17 cellular contexts compared by ENCODE assay signal in the genomic region with DNA sequence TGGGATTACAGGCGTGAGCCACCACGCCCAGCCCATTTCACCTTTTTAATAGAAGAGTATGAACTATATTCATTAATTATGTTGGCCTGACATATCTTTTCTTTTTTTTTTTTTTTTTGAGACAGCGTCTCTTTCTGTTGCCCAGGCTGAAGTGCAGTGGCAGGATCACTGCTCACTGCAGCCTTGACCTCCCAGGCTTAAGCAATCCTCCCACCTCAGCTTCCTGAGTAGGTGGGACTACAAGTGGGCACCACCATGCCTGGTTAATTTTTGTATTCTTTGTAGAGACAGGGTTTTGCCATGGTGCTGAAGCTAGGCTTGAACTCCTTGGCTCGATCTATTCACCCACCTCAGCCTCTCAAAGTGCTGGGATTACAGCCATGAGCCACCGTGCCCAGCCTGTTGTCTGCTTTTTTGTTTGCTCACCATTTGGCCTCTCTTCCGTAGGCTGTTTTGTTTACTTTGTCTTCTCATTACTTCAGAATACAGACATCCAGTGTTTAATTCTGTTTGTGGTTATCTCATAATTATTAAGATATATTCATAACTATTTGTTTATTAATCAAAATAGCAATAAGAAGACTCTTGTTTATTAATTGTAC. TPM values are rescaled to one million over a fixed set of nuclear protein-coding genes. Genes with fewer than 3 reads are reported as not detected.
"Had no signal": no experiment of that assay in that cellular context is flagged by ENCODE, and none has a peak within 500 bp of the region (broad histone marks: within the 10 kb centered on the region; RNA-seq: fewer than 3 reads in every experiment).

No MANE protein-coding gene starts in this region.

- DNase-seq: effector memory CD4-positive, alpha-beta T cell; heart left ventricle; hippocampal formation; left colon; mammary epithelial cell; naive thymus-derived CD4-positive, alpha-beta T cell; small intestine; stimulated activated CD4-positive, alpha-beta T cell treated with anti-CD3 and anti-CD28 coated beads, Interleukin-12 subunit alpha, Interleukin-12 subunit beta, amount 100 ng/mL, for 4 hours; stimulated activated naive CD4-positive, alpha-beta T cell; stomach; substantia nigra; trophoblast cell had no signal

- ATAC-seq: esophagus mucosa; heart left ventricle; left colon; naive thymus-derived CD4-positive, alpha-beta T cell had no signal

- H3K27me3 ChIP-seq: heart left ventricle, neutrophil, right atrium auricular region, stomach had no signal

- H3K4me3 ChIP-seq: heart left ventricle, right atrium auricular region, stomach, thoracic aorta had no signal

- H3K36me3 Mint-ChIP-seq: naive thymus-derived CD4-positive, alpha-beta T cell had no signal

- H3K4me1 ChIP-seq: heart left ventricle, right atrium auricular region, stomach had no signal

- H3K36me3 ChIP-seq: heart left ventricle, neutrophil, right atrium auricular region, stomach, thoracic aorta had no signal

- H3K9me3 ChIP-seq: neutrophil, stomach, thoracic aorta had no signal

- H3K27ac Mint-ChIP-seq: naive thymus-derived CD4-positive, alpha-beta T cell had no signal

- H3K4me1 Mint-ChIP-seq: naive thymus-derived CD4-positive, alpha-beta T cell had no signal

- H3K4me3 Mint-ChIP-seq: naive thymus-derived CD4-positive, alpha-beta T cell had no signal

- H3K27ac ChIP-seq: heart left ventricle, neutrophil, right atrium auricular region, stomach, thoracic aorta had no signal

RNA-seq across cellular contexts. Expression of a gene that starts 16.3 kb away (rescaled TPM):
- total RNA-seq: esophagus mucosa, mononuclear cell had no signal
- polyA plus RNA-seq: mammary epithelial cell had no signal
